15 cellular contexts compared by ENCODE assay signal in genomic region chr11:132318421-132319157, GRCh38.
DNase-seq lines count a peak whose midpoint lies in the region; ATAC-seq and TF ChIP-seq lines count a peak whose summit lies in the region.
"Had no signal": no experiment of that assay in that cellular context is flagged by ENCODE, and none has a peak within 500 bp of the region (broad histone marks: within the 10 kb centered on the region; RNA-seq: fewer than 3 reads in every experiment).

No MANE protein-coding gene starts in this region.

- H4K5ac ChIP-seq in IMR-90 (ENCODE audit: low read depth, low read length) = no peak overlapping the region

- no TSS peak for BruUV-seq in IMR-90 (replicated peaks; lab: Mats Ljungman, UMichigan)

- no peak for TF ChIP-seq POLR2A in IMR-90 (IDR thresholded peaks at IDR 0.05; ENCODE audit: low read depth, low read length)

- H3K9me3 ChIP-seq in IMR-90 (ENCODE audit: control insufficient read depth, insufficient read depth, low read length) (no peaks in the 10 kb centered on the region), right atrium auricular region (no peaks in the 10 kb centered on the region)
- H3K9me3 ChIP-seq: SJSA1 had no signal

- H2AFZ ChIP-seq in IMR-90 (replicated peaks; ENCODE audit: low read length, poor library complexity) = peak overlapping the region; percentile 34

- H2AK9ac ChIP-seq in IMR-90 (replicated peaks; ENCODE audit: low read depth, low read length, poor library complexity) = no peak overlapping the region

- CTCF ChIA-PET in IMR-90 (lab: Yijun Ruan, JAX) = no interaction called here

- H3K14ac ChIP-seq in IMR-90 (replicated peaks; ENCODE audit: low read depth, low read length) = no peak overlapping the region

- POLR2A ChIA-PET in IMR-90 (lab: Charles Lee; ENCODE audit: unreplicated experiment) = no interaction called here

- no CpG with 5 or more reads among the region's 8 CpGs for WGBS in IMR-90 (ENCODE audit: extremely low coverage in 2 of 2, insufficient read length in 1 of 2), 2 experiments

- H3K4me1 ChIP-seq in IMR-90 (ENCODE audit: control insufficient read depth, insufficient read depth, low read length) (no peaks in the 10 kb centered on the region), right atrium auricular region (no peaks in the 10 kb centered on the region)
- H3K4me1 ChIP-seq: SJSA1 had no signal

- no peaks in the 10 kb centered on the region; the same call in 1 of the 2 replicates for H3K9me1 ChIP-seq in IMR-90 (ENCODE audit: insufficient read depth, low read length)

- no peak overlapping the region for H3K18ac ChIP-seq in IMR-90 (ENCODE audit: low read depth, low read length)

- peak; percentile 40 for TF ChIP-seq RAD21 in IMR-90 (IDR thresholded peaks at IDR 0.05; ENCODE audit: low read length)

- no peak overlapping the region for H3K23ac ChIP-seq in IMR-90 (ENCODE audit: low read depth, low read length)

- dilution Hi-C loops in IMR-90 (cut with HindIII; ENCODE audit: low sequenced_read_pairs, unreplicated experiment) = no loop called here

- no peak overlapping the region for H2AK5ac ChIP-seq in IMR-90 (ENCODE audit: low read depth, low read length)

- H2BK5ac ChIP-seq in IMR-90 (ENCODE audit: low read depth, low read length, poor library complexity, severe bottlenecking) = no peak overlapping the region

- no peak overlapping the region for H4K8ac ChIP-seq in IMR-90 (ENCODE audit: low read depth in 2 of 2, low read length in 2 of 2)

- H3K36me3 ChIP-seq in IMR-90 (ENCODE audit: control insufficient read depth, insufficient read depth, low read length) = no peaks in the 10 kb centered on the region
- no peaks in the 10 kb centered on the region for H3K36me3 ChIP-seq in brain microvascular endothelial cell (replicated peaks)
- H3K36me3 ChIP-seq in right atrium auricular region = no peaks in the 10 kb centered on the region
- H3K36me3 ChIP-seq: SJSA1 had no signal

- no peak overlapping the region for H3K4me2 ChIP-seq in IMR-90 (ENCODE audit: low read depth, low read length)

- no peaks in the 10 kb centered on the region for H4K20me1 ChIP-seq in IMR-90 (ENCODE audit: insufficient read depth, low read length)

- no peak overlapping the region for H3K4me3 ChIP-seq in IMR-90 (ENCODE audit: insufficient read depth, low read depth, low read length)
- no peak overlapping the region for H3K4me3 ChIP-seq in brain microvascular endothelial cell (ENCODE audit: low read depth, low read length)
- no peak overlapping the region for H3K4me3 ChIP-seq in right atrium auricular region
- H3K4me3 ChIP-seq: SJSA1 had no signal

- H3K4ac ChIP-seq in IMR-90 (ENCODE audit: low read depth, low read length) = no peak overlapping the region

- H2BK120ac ChIP-seq in IMR-90 (ENCODE audit: low read depth, low read length) = no peak overlapping the region

- in situ Hi-C loops in IMR-90 (cut with MboI; ENCODE audit: low sequenced_read_pairs) = loop anchor here (10.0 kb wide), 1 partner anchor 444 kb away; no protein-coding TSS in a partner anchor
- in situ Hi-C loops in brain microvascular endothelial cell (cut with HindIII; ENCODE audit: low pct_ligation_motif_present, low sequenced_read_pairs) = no loop called here

- H3K27ac ChIP-seq in IMR-90 (ENCODE audit: insufficient read depth, low read length) (no peak overlapping the region), brain microvascular endothelial cell (no peak overlapping the region), right atrium auricular region (no peak overlapping the region)
- H3K27ac ChIP-seq: SJSA1, VCaP had no signal

- H3K79me1 ChIP-seq in IMR-90 (ENCODE audit: low read depth in 1 of 2, low read length in 2 of 2) = no peaks in the 10 kb centered on the region

- intact Hi-C loops in IMR-90 (cut with micrococcal nuclease) = no loop called here

- H3K27me3 ChIP-seq in IMR-90 (ENCODE audit: control insufficient read depth, insufficient read depth, low read length) = no peaks in the 10 kb centered on the region
- no peaks in the 10 kb centered on the region for H3K27me3 ChIP-seq in brain microvascular endothelial cell (replicated peaks)
- H3K27me3 ChIP-seq in right atrium auricular region = no peaks in the 10 kb centered on the region
- H3K27me3 ChIP-seq: SJSA1 had no signal

- no peak overlapping the region for H2BK15ac ChIP-seq in IMR-90 (ENCODE audit: low read depth, low read length)

- H4K91ac ChIP-seq in IMR-90 (ENCODE audit: insufficient read depth, low read depth, low read length) = no peak overlapping the region

- TF ChIP-seq CTCF in IMR-90 (conservative IDR thresholded peaks at IDR 0.05; ENCODE audit: low read depth, low read length) = peak; percentile 24; the same call in 1 of the 2 replicates
- peak; percentile 29 for TF ChIP-seq CTCF in brain microvascular endothelial cell (IDR thresholded peaks at IDR 0.05; ENCODE audit: low read depth, low read length, missing control alignments)
- no peak for TF ChIP-seq CTCF in right atrium auricular region (IDR thresholded peaks at IDR 0.05)

- H3K9ac ChIP-seq in IMR-90 (ENCODE audit: low read depth, low read length) = no peak overlapping the region

- ATAC-seq in IMR-90 (ENCODE audit: low read depth) = peak; percentile 75
- ATAC-seq: CD8-positive, alpha-beta T cell; left ventricle myocardium superior had no signal

- DNase-seq in DMS53 treated with DMSO at 0.1 percent for 48 hours (lab: John Stamatoyannopoulos, UW; ENCODE audit: unreplicated experiment) (peak; percentile 28), IMR-90 (peak; percentile 76), brain microvascular endothelial cell (peak; percentile 79), myocyte (ENCODE audit: low read depth) (peak; percentile 73), NCI-H524 treated with DMSO at 0.1 percent for 48 hours (lab: John Stamatoyannopoulos, UW) (no peak), NOMO-1 treated with dmso at 0.1 percent for 144 hours (lab: John Stamatoyannopoulos, UW; ENCODE audit: unreplicated experiment) (no peak), SIG-M5 treated with dmso at 0.1 percent for 504 hours (lab: John Stamatoyannopoulos, UW; ENCODE audit: unreplicated experiment) (no peak), right atrium auricular region (ENCODE audit: low spot score) (no peak)
- DNase-seq: aorta; CD8-positive, alpha-beta T cell; effector CD8-positive, alpha-beta T cell; left ventricle myocardium superior; NCI-H82 had no signal

- no peak overlapping the region for H2BK20ac ChIP-seq in IMR-90 (ENCODE audit: low read depth, low read length)

- no peak overlapping the region for H3K56ac ChIP-seq in IMR-90 (ENCODE audit: extremely low read depth, insufficient read depth, low read length)

TF ChIP-seq in IMR-90, 13 proteins besides CTCF, POLR2A, EP300 and RAD21:
- TF ChIP-seq RFX5 (IDR thresholded peaks at IDR 0.05; ENCODE audit: low read depth, low read length) (no peak), SMC3 (IDR thresholded peaks at IDR 0.05; ENCODE audit: low read depth, low read length) (no peak), MAZ (IDR thresholded peaks at IDR 0.05; ENCODE audit: borderline replicate concordance, low read depth, low read length) (no peak), BHLHE40 (IDR thresholded peaks at IDR 0.05; ENCODE audit: low read depth, low read length) (peak; percentile 57), MXI1 (IDR thresholded peaks at IDR 0.05; ENCODE audit: borderline replicate concordance, low read depth, low read length) (peak; percentile 72), RCOR1 (IDR thresholded peaks at IDR 0.05; ENCODE audit: insufficient replicate concordance, low read length) (no peak), NFE2L2 (IDR thresholded peaks at IDR 0.05; ENCODE audit: low read depth, low read length) (peak; percentile 61; the same call in 1 of the 2 replicates), CHD1 (IDR thresholded peaks at IDR 0.05; ENCODE audit: low read depth, low read length) (no peak), FOS (IDR thresholded peaks at IDR 0.05; ENCODE audit: low read depth, low read length) (peak; percentile 76), MAFK (IDR thresholded peaks at IDR 0.05; ENCODE audit: low read depth, low read length) (peak; percentile 41)
- TF ChIP-seq, protein P1, sequence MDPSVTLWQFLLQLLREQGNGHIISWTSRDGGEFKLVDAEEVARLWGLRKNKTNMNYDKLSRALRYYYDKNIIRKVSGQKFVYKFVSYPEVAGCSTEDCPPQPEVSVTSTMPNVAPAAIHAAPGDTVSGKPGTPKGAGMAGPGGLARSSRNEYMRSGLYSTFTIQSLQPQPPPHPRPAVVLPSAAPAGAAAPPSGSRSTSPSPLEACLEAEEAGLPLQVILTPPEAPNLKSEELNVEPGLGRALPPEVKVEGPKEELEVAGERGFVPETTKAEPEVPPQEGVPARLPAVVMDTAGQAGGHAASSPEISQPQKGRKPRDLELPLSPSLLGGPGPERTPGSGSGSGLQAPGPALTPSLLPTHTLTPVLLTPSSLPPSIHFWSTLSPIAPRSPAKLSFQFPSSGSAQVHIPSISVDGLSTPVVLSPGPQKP (IDR thresholded peaks at IDR 0.05; ENCODE audit: borderline replicate concordance, low read depth, low read length) = no peak

Comparison
In these comparisons a context has a peak if more than half of its experiments do, and no peak if none do; other contexts are left out.
1. DNase-seq: peak in DMS53 treated with DMSO at 0.1 percent for 48 hours (single experiment), IMR-90 (single experiment), brain microvascular endothelial cell (single experiment) and myocyte (single experiment); none in NCI-H524 treated with DMSO at 0.1 percent for 48 hours (single experiment), NOMO-1 treated with dmso at 0.1 percent for 144 hours (single experiment), SIG-M5 treated with dmso at 0.1 percent for 504 hours (single experiment) and right atrium auricular region (single experiment).
2. CTCF ChIP-seq: peak in IMR-90 (single experiment) and brain microvascular endothelial cell (single experiment); none in right atrium auricular region (0 of 2).